In the genomic region with DNA sequence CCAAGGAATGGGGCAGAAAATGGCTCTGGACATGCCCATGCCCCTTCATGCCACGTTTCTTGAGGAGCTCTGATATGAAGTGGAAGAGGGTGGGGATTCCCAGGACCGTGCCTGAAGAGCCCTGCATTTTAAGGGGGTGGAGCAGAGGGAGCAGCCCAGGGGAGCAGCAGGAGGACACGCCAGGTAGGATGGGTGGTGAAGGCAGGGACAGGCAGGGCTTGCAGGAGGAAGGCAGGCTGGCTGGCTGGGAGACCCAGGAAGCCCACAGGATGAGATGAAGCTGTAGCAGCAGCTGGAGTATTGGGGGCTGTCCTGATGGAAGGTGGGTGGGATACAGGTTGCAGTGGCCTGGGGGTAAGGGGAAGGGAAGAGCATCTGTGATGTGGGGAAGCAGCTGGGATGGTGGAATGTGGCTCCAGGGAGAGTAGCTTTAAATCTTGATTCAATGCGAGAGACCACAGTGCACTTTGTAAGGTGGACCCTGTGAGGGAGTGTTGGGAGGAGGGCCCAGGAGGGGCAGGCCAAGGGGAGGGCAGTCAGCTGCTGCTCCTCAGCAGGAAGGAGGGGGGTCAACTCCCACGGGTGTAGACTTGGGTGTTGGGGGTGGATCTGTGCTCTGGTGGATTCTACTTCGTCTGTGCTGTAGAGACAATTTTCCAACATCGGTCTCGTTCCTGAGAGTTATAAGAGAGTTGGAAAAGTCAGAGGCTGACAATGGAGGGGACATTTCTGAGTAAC, we compare ENCODE assay signal across 28 cellular contexts.
"Had no signal": no experiment of that assay in that cellular context is flagged by ENCODE, and none has a peak within 500 bp of the region (broad histone marks: within the 10 kb centered on the region; RNA-seq: fewer than 3 reads in every experiment).

No MANE protein-coding gene starts in this region.

- H3K36me3 Mint-ChIP-seq: activated naive CD4-positive, alpha-beta T cell treated with anti-CD3 and anti-CD28 coated beads, Interleukin-2, amount 50 U/mL, for 24 hours; activated naive CD8-positive, alpha-beta T cell treated with anti-CD3 and anti-CD28 coated beads, Interleukin-2, amount 10 ng/mL, durations not matched to agents 7 days and 5 days had no signal

- H3K4me1 ChIP-seq: body of pancreas, breast epithelium, SJCRH30 had no signal

- H3K9me3 Mint-ChIP-seq: activated CD4-positive, alpha-beta T cell treated with anti-CD3 and anti-CD28 coated beads, Interleukin-2, amount 10 ng/mL, durations not matched to agents 24 days and 14 days had no signal

- H3K27me3 Mint-ChIP-seq: activated CD4-positive, alpha-beta T cell treated with anti-CD3 and anti-CD28 coated beads, Interleukin-2, amount 10 ng/mL, durations not matched to agents 24 days and 14 days had no signal

- H3K4me3 ChIP-seq: body of pancreas, breast epithelium, K562, SJCRH30, SK-N-MC had no signal

- DNase-seq: activated CD4-positive, alpha-beta T cell treated with anti-CD3 and anti-CD28 coated beads, Interleukin-2, amount 10 ng/mL, durations not matched to agents 24 days and 14 days; activated CD4-positive, alpha-beta T cell treated with anti-CD3 and anti-CD28 coated beads, Interleukin-2, amount 50 U/mL, for 4 hours; activated CD8-positive, alpha-beta T cell treated with anti-CD3 and anti-CD28 coated beads for 36 hours; activated gamma-delta T cell; activated naive CD4-positive, alpha-beta T cell treated with Interleukin-2 at 50 U/mL for 16 hours; activated naive CD8-positive, alpha-beta T cell treated with anti-CD3 and anti-CD28 coated beads, Interleukin-2, amount 10 ng/mL, durations not matched to agents 7 days and 5 days; activated T-cell treated with anti-CD3 and anti-CD28 coated beads, Interleukin-2, amount 50 U/mL, for 1 hour; activated T-cell treated with anti-CD3 and anti-CD28 coated beads, Interleukin-2, amount 50 U/mL, for 72 hours; amygdala; body of pancreas; NCI-H1105; NCI-H1436; NCI-H1694; NCI-H1930; NCI-H2081 treated with DMSO at 0.1 percent for 48 hours; NCI-H345; NCI-H524 treated with DMSO at 0.1 percent for 48 hours; SHP77; SJCRH30 had no signal

- H3K9me3 ChIP-seq: body of pancreas, SJCRH30 had no signal

- H3K27me3 ChIP-seq: body of pancreas, breast epithelium, SJCRH30 had no signal

- H3K4me3 Mint-ChIP-seq: activated CD4-positive, alpha-beta T cell treated with anti-CD3 and anti-CD28 coated beads, Interleukin-2, amount 10 ng/mL, durations not matched to agents 24 days and 14 days; activated CD8-positive, alpha-beta T cell treated with anti-CD3 and anti-CD28 coated beads for 36 hours; activated naive CD4-positive, alpha-beta T cell treated with anti-CD3 and anti-CD28 coated beads, Interleukin-2, amount 50 U/mL, for 24 hours; activated naive CD8-positive, alpha-beta T cell treated with anti-CD3 and anti-CD28 coated beads, Interleukin-2, amount 10 ng/mL, durations not matched to agents 7 days and 5 days; activated T-cell treated with anti-CD3 and anti-CD28 coated beads, Interleukin-2, amount 50 U/mL, for 72 hours; activated T-helper 17 cell treated with anti-CD3 and anti-CD28 coated beads, Interleukin-2, amount 50 U/mL, for 72 hours; T-helper 1 cell treated with Interleukin-12 subunit alpha and Interleukin-12 subunit beta and Interleukin-4 antibody, amounts not matched to agents 30 μg/mL and 1 μg/mL, for 36 hours; T-helper 2 cell treated with Interferon-gamma antibody and Interleukin-4, amounts not matched to agents 5 μg/mL and 100 μg/mL, for 36 hours had no signal

- H3K27ac ChIP-seq: body of pancreas, breast epithelium, SJCRH30, SK-N-MC had no signal

- H3K27ac Mint-ChIP-seq: activated CD4-positive, alpha-beta T cell treated with anti-CD3 and anti-CD28 coated beads, Interleukin-2, amount 10 ng/mL, durations not matched to agents 24 days and 14 days; activated CD8-positive, alpha-beta T cell treated with anti-CD3 and anti-CD28 coated beads for 36 hours; activated naive CD4-positive, alpha-beta T cell treated with anti-CD3 and anti-CD28 coated beads, Interleukin-2, amount 50 U/mL, for 24 hours; activated naive CD8-positive, alpha-beta T cell treated with anti-CD3 and anti-CD28 coated beads, Interleukin-2, amount 10 ng/mL, durations not matched to agents 7 days and 5 days; activated T-cell treated with anti-CD3 and anti-CD28 coated beads, Interleukin-2, amount 50 U/mL, for 72 hours; activated T-helper 17 cell treated with anti-CD3 and anti-CD28 coated beads, Interleukin-2, amount 50 U/mL, for 72 hours; T-helper 1 cell treated with Interleukin-12 subunit alpha and Interleukin-12 subunit beta and Interleukin-4 antibody, amounts not matched to agents 30 μg/mL and 1 μg/mL, for 36 hours; T-helper 2 cell treated with Interferon-gamma antibody and Interleukin-4, amounts not matched to agents 5 μg/mL and 100 μg/mL, for 36 hours had no signal

- H3K36me3 ChIP-seq: breast epithelium, SJCRH30 had no signal

- FAIRE-seq: astrocyte, K562, TTC549 had no signal

- H3K4me1 Mint-ChIP-seq: activated CD4-positive, alpha-beta T cell treated with anti-CD3 and anti-CD28 coated beads, Interleukin-2, amount 10 ng/mL, durations not matched to agents 24 days and 14 days; activated naive CD4-positive, alpha-beta T cell treated with anti-CD3 and anti-CD28 coated beads, Interleukin-2, amount 50 U/mL, for 24 hours; activated naive CD8-positive, alpha-beta T cell treated with anti-CD3 and anti-CD28 coated beads, Interleukin-2, amount 10 ng/mL, durations not matched to agents 7 days and 5 days; activated T-helper 17 cell treated with anti-CD3 and anti-CD28 coated beads, Interleukin-2, amount 50 U/mL, for 72 hours had no signal
